17 cellular contexts compared by ENCODE assay signal in genomic region chr1:156959414-156959813, GRCh38. TPM values are rescaled to one million over a fixed set of nuclear protein-coding genes. Genes with fewer than 3 reads are reported as not detected.
DNase-seq lines count a peak whose midpoint lies in the region; ATAC-seq, FAIRE-seq and TF ChIP-seq lines count a peak whose summit lies in the region.
"Had no signal": no experiment of that assay in that cellular context is flagged by ENCODE, and none has a peak within 500 bp of the region (broad histone marks: within the 10 kb centered on the region; RNA-seq: fewer than 3 reads in every experiment).

No MANE protein-coding gene starts in this region.

- H3K4me1 ChIP-seq in K562 (replicated peaks in 1 of 2; ENCODE audit: control insufficient read depth in 2 of 2, insufficient read depth in 2 of 2, low read length in 2 of 2) (peaks cover 15 to 41% of the 10 kb centered on the region in 2 experiments), gastrocnemius medialis (peaks cover 0 to 20% of the 10 kb centered on the region in 2 donors)

- DNase-seq in NCI-H2171 treated with DMSO at 0.1 percent for 48 hours (lab: John Stamatoyannopoulos, UW) = peak; percentile 29
- no peak for DNase-seq in NCI-H2171 (lab: John Stamatoyannopoulos, UW)
- peak; percentile 100 for DNase-seq in NCI-H187 treated with DMSO at 0.1 percent for 48 hours (lab: John Stamatoyannopoulos, UW)
- peak in 2 of 4 experiments; percentile 43 to 44 for DNase-seq in K562 (ENCODE audit: extremely low read depth in 1 of 4, low spot score in 3 of 4)
- peak; percentile 44 to 56 for DNase-seq in gastrocnemius medialis
- DNase-seq in omental fat pad (ENCODE audit: low spot score) = no peak
- DNase-seq in AG08395 (ENCODE audit: low spot score) = no peak
- DNase-seq: activated T-cell treated with anti-CD3 and anti-CD28 coated beads, Interleukin-2, amount 50 U/mL, for 48 hours; effector CD8-positive, alpha-beta T cell; hippocampal formation; mammary epithelial cell; NCI-H774 had no signal

- no peak overlapping the region for H2AFZ ChIP-seq in K562 (ENCODE audit: low read depth, low read length)

- H3K4me3 ChIP-seq in K562 = no peak overlapping the region
- no peak overlapping the region for H3K4me3 ChIP-seq in gastrocnemius medialis
- H3K4me3 ChIP-seq: SK-N-MC had no signal

- H3K27me3 ChIP-seq in K562 (ENCODE audit: control insufficient read depth in 2 of 2, insufficient read depth in 2 of 2, low read length in 2 of 2) (no peaks in the 10 kb centered on the region), gastrocnemius medialis (no peaks in the 10 kb centered on the region)

- peak overlapping the region; percentile 2; the same call in 1 of the 2 replicates for H3K4me2 ChIP-seq in K562 (ENCODE audit: insufficient read depth, low read length)

- intact Hi-C loops in K562 (cut with micrococcal nuclease) (loop anchor here (1.0 to 2.0 kb wide), 3 partner anchors 31 to 86 kb away; partner anchors contain the start of gene ARHGEF11), gastrocnemius medialis (cut with DNase I; ENCODE audit: low total_unique reads) (loop anchor here (10.0 kb wide), 1 partner anchor 115 kb away; no protein-coding TSS in a partner anchor)

- H3K79me2 ChIP-seq in K562 (ENCODE audit: control insufficient read depth, insufficient read depth, low read length) = no peaks in the 10 kb centered on the region

- peaks cover 59% of the 10 kb centered on the region; the same call in 2 of the 3 replicates for H3K36me3 ChIP-seq in K562 (ENCODE audit: control insufficient read depth, insufficient read depth, low read length)
- H3K36me3 ChIP-seq in gastrocnemius medialis = peaks cover 0 to 75% of the 10 kb centered on the region in 2 donors

- no TSS peak for BruUV-seq in K562 (replicated peaks; lab: Mats Ljungman, UMichigan)

- POLR2A ChIA-PET in K562 (lab: Yijun Ruan, JAX) = interaction anchor here (0.5 to 3.3 kb wide), 8 partner anchors 10 to 289 kb away, joined by 3 to 26 read pairs (median 3); no protein-coding TSS in a partner anchor

- in situ Hi-C loops in K562 (cut with MboI) (loop anchor here (10.0 kb wide), 1 partner anchor 195 kb away; no protein-coding TSS in a partner anchor), gastrocnemius medialis (cut with MboI; ENCODE audit: low sequenced_read_pairs in 4 of 4) (no loop called here)

- peak overlapping the region; percentile 23; the same call in 1 of the 3 replicates for H3K27ac ChIP-seq in K562 (ENCODE audit: extremely low read depth, low read depth, low read length)
- H3K27ac ChIP-seq in gastrocnemius medialis = peak overlapping the region; percentile 27 to 70 (median 58)
- H3K27ac ChIP-seq: SK-N-MC had no signal

- TF ChIP-seq RAD21 in K562 (CRISPR knock-in tag; conservative IDR thresholded peaks at IDR 0.05 in 1 of 2, IDR thresholded peaks at IDR 0.05 in 1 of 2) = no peak

- H3K9me3 ChIP-seq in K562 (replicated peaks; ENCODE audit: control insufficient read depth, insufficient read depth, low read depth, low read length) (no peaks in the 10 kb centered on the region), gastrocnemius medialis (no peaks in the 10 kb centered on the region)

- peak; percentile 57 for FAIRE-seq in K562 (lab: Jason Lieb, UNC)
- FAIRE-seq: A204.1, astrocyte had no signal

- H4K20me1 ChIP-seq in K562 (replicated peaks; ENCODE audit: control insufficient read depth, insufficient read depth, low read length) = no peaks in the 10 kb centered on the region

- H3K9ac ChIP-seq in K562 (ENCODE audit: insufficient read depth in 1 of 2, low read depth in 2 of 2, low read length in 2 of 2) = 0 out of 4 replicates have a peak overlapping the region, but pooled peaks of 1 of the 2 experiments have one; percentile 15

- TF ChIP-seq POLR2A in K562 (conservative IDR thresholded peaks at IDR 0.05) = no peak
- TF ChIP-seq POLR2A in gastrocnemius medialis (IDR thresholded peaks at IDR 0.05) = no peak

- ATAC-seq in K562 (peak; percentile 56), gastrocnemius medialis (peak; percentile 88 to 95), omental fat pad (ENCODE audit: low FRiP score) (no peak), GM19452 (IDR thresholded peaks at IDR 0.05; ENCODE audit: unreplicated experiment) (no peak)

- WGBS in K562 (ENCODE audit: insufficient coverage, low coverage, missing lambda C conversion rate) = 19% methylated on average over 2 of the region's 2 CpGs

- no peak for TF ChIP-seq EP300 in K562 (IDR thresholded peaks at IDR 0.05; ENCODE audit: low read length)

- no peaks in the 10 kb centered on the region for H3K9me1 ChIP-seq in K562 (ENCODE audit: control insufficient read depth, insufficient read depth, low read length)

- TF ChIP-seq CTCF in K562 (IDR thresholded peaks at IDR 0.05 in 2 of 3, conservative IDR thresholded peaks at IDR 0.05 in 1 of 3; ENCODE audit: insufficient read depth in 2 of 3, low read depth in 1 of 3, low read length in 3 of 3) = no peak
- no peak for TF ChIP-seq CTCF in gastrocnemius medialis (IDR thresholded peaks at IDR 0.05 in 4 of 5, conservative IDR thresholded peaks at IDR 0.05 in 1 of 5)
- no peak for TF ChIP-seq CTCF in omental fat pad (IDR thresholded peaks at IDR 0.05)

- CTCF ChIA-PET in K562 (lab: Yijun Ruan, JAX; ENCODE audit: low intra/inter-chr PET ratio) = no interaction called here

TF ChIP-seq in K562, 482 proteins besides CTCF, POLR2A, EP300 and RAD21 (continues in another document):
- TF ChIP-seq PBX2 (CRISPR knock-in tag; IDR thresholded peaks at IDR 0.05; ENCODE audit: low read depth) (no peak), PBX2 (tag; conservative IDR thresholded peaks at IDR 0.05; ENCODE audit: low read depth) (peak; percentile 93), CHD1 (IDR thresholded peaks at IDR 0.05; ENCODE audit: low read length) (no peak), JUND (IDR thresholded peaks at IDR 0.05; ENCODE audit: borderline replicate concordance, low read depth, low read length) (no peak), JUND (tag; IDR thresholded peaks at IDR 0.05; ENCODE audit: borderline replicate concordance, low read depth, low read length) (0 out of 3 replicates have a peak, but pooled peaks have one; percentile 7), MTA2 (IDR thresholded peaks at IDR 0.05; ENCODE audit: low read depth) (no peak), ZNF449 (CRISPR knock-in tag; IDR thresholded peaks at IDR 0.05) (no peak), ZBED1 (IDR thresholded peaks at IDR 0.05) (no peak), GTF2B (IDR thresholded peaks at IDR 0.05; ENCODE audit: extremely low read depth, insufficient read length) (no peak)

RNA-seq across cellular contexts. Expression of gene LRRC71, which starts 39.0 kb away (rescaled TPM):
- 2.2 and 3.8 TPM in 2 replicates for total RNA-seq in K562 (2011; cell fraction: chromatin; rRNA removed; ENCODE audit: low replicate concordance)
- total RNA-seq in K562 (2011; cell fraction: nucleolus; rRNA removed) = 2.5 and 4.9 TPM in 2 replicates
- total RNA-seq in K562 (2011; cell fraction: nucleoplasm; rRNA removed) = 2.4 and 2.8 TPM in 2 replicates
- total RNA-seq in K562 (2014; rRNA removed) (0.64 TPM in 1 of 2 replicates, not detected in the other), K562 (2014; rRNA removed; fragmentation: Illumina TruSeq; extraction: Trizol) (0.22 and 0.51 TPM in 2 replicates), K562 (2015; rRNA removed; fragmentation: Illumina TruSeq; extraction: Trizol) (not detected in 2 replicates), K562 (2021) (0.45 and 1.2 TPM in 2 replicates), gastrocnemius medialis (not detected), omental fat pad (not detected)
- polyA plus RNA-seq in K562 (2011; rRNA removed) (0.87 and 1.1 TPM in 2 replicates), K562 (2014; fragmentation: Illumina TruSeq; extraction: Trizol) (0.06 and 0.51 TPM in 2 replicates), K562 (2014; fragmentation: Nextera tagmentation; extraction: Ambion mirVana) (under 1 TPM; 0.23 to 0.38 TPM), K562 (2014; rRNA removed) (0.19 and 0.91 TPM in 2 replicates)
- 0.99 and 1.4 TPM in 2 replicates for polyA plus RNA-seq in K562 (2011; cell fraction: cytosol; rRNA removed)
- 2.4 and 4.3 TPM in 2 replicates for polyA plus RNA-seq in K562 (2011; cell fraction: nucleus; rRNA removed)
- 0.90 and 0.99 TPM in 2 replicates for polyA plus RNA-seq in K562 (2012)
- polyA minus RNA-seq in K562 (2011; rRNA and poly(A)+ RNA removed) = 0.54 and 0.63 TPM in 2 replicates
- polyA minus RNA-seq in K562 (2011; cell fraction: cytosol; rRNA and poly(A)+ RNA removed) = 1.5 TPM in 1 of 2 replicates, not detected in the other
- 1.1 and 1.4 TPM in 2 replicates for polyA minus RNA-seq in K562 (2011; cell fraction: nucleus; rRNA and poly(A)+ RNA removed)
- total RNA-seq: mammary epithelial cell, ureter had no signal
- polyA plus RNA-seq: mammary epithelial cell had no signal

Comparison
In these comparisons a context has a peak if more than half of its experiments do, and no peak if none do; other contexts are left out.
1. DNase-seq: peak in NCI-H2171 treated with DMSO at 0.1 percent for 48 hours (single experiment), NCI-H187 treated with DMSO at 0.1 percent for 48 hours (single experiment) and gastrocnemius medialis (2 of 2); none in NCI-H2171 (single experiment), omental fat pad (single experiment) and AG08395 (single experiment).
2. ATAC-seq: peak in K562 (single experiment) and gastrocnemius medialis (2 of 2); none in omental fat pad (single experiment) and GM19452 (single experiment).